Comparison of ENCODE assay signal across 8 cellular contexts in the genomic region with DNA sequence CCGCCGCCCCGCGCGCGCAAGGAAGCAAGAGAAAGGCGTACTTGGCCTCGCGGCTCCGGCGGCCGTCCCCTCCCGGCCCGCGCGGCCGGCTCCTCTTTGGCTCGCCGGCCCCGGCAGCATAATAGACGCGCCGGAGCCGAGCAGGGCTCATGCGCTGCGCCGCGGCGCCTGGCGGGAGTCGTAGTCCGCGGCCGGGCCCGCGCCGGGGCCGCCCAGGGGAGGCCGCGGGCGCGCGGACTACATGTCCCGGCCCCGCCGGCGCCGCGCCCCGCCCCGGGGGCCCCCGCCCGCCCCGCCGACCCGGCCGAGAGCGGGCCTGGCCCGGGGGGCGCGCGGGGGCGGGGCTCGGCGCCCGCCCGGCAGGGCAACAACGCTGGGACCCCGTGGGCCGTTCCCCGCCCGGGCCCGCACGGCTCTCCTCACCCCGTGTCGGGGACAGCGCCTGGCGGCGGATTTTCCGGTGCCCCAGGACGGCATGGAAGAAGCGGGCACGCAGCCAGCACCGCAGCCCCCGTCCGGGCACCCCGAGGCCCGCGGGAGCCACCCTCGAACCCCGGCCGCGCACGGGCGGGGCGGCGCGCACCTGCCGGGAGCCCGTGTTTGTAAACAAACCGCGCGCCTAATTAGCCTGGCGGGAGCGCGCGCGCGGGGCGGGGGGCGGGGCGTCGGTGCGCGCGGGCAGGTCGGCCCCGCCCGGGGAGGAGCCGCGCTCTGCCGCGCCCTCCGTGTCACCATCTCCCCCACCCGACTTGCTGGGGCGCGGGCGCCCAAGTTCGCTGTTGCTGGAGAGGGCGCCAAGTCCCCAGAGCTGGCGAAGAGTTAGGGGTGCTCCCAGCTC. TPM values are rescaled to one million over a fixed set of nuclear protein-coding genes. Genes with fewer than 3 reads are reported as not detected.
DNase-seq lines count a peak whose midpoint lies in the region; ATAC-seq and TF ChIP-seq lines count a peak whose summit lies in the region.

Gene BRD3, minus strand, starts transcription at position 123 of the 838 bp plus-strand sequence. CDS start 14,549 bp downstream, outside the sequence.

- peaks cover 16 to 27% of the 10 kb centered on the region in 2 donors for H3K4me1 ChIP-seq in duodenal mucosa (ENCODE audit: control insufficient read depth in 1 of 2, insufficient read depth in 2 of 2, low read length in 2 of 2)
- peaks cover 39% of the 10 kb centered on the region for H3K4me1 ChIP-seq in lower lobe of right lung

- peak; percentile 66 for ATAC-seq in HG03460 (IDR thresholded peaks at IDR 0.05; ENCODE audit: unreplicated experiment)
- peak; percentile 89 to 92 for ATAC-seq in lower lobe of right lung

- DNase-seq in C1 segment of cervical spinal cord (lab: John Stamatoyannopoulos, UW) (peak in 13 of 14 donors; percentile 29 to 86 (median 69)), GM19240 (ENCODE audit: insufficient read length, low spot score) (peak; percentile 96), NCI-H69 (lab: John Stamatoyannopoulos, UW) (peak; percentile 98), lower lobe of right lung (peak; percentile 91)
- DNase-seq in activated CD4-positive, alpha-beta T cell treated with anti-CD3 and anti-CD28 coated beads, Interleukin-2, amount 50 U/mL, for 48 hours: peak; percentile 74 to 77
- DNase-seq in stimulated activated CD4-positive, alpha-beta T cell treated with anti-CD3 and anti-CD28 coated beads, TNF-alpha, amount 100 ng/mL, for 1 hour (ENCODE audit: low read depth in 3 of 3, low spot score in 1 of 3): peak; percentile 45 to 68 (median 58)

- peak within 1 kb of the TSS; percentile 91 for H3K27ac ChIP-seq in duodenal mucosa (ENCODE audit: low read depth, low read length)
- H3K27ac ChIP-seq in lower lobe of right lung: peak within 1 kb of the TSS; percentile 96

- TF ChIP-seq CTCF in lower lobe of right lung (IDR thresholded peaks at IDR 0.05): no peak

- H3K36me3 ChIP-seq in duodenal mucosa (ENCODE audit: control insufficient read depth in 1 of 2, insufficient read depth in 2 of 2, low read length in 2 of 2) (peaks cover 0 to 7% of the 10 kb centered on the region in 2 donors), lower lobe of right lung (no peaks in the 10 kb centered on the region)

- H3K4me3 ChIP-seq in duodenal mucosa (ENCODE audit: low read depth in 1 of 2, low read length in 2 of 2) (peak within 1 kb of the TSS; percentile 67 to 88), lower lobe of right lung (peak within 1 kb of the TSS; percentile 71)

- intact Hi-C loops in lower lobe of right lung (cut with DNase I): no loop called here

- H3K27me3 ChIP-seq in duodenal mucosa (ENCODE audit: control insufficient read depth in 1 of 2, insufficient read depth in 2 of 2, low read length in 2 of 2) (peaks cover 13 to 15% of the 10 kb centered on the region in 2 donors), lower lobe of right lung (ENCODE audit: low read depth) (peaks cover 15% of the 10 kb centered on the region)

- H3K9me3 ChIP-seq in duodenal mucosa (ENCODE audit: control insufficient read depth in 1 of 2, low read length in 2 of 2) (no peaks in the 10 kb centered on the region), lower lobe of right lung (no peaks in the 10 kb centered on the region)

- peak within 1 kb of the TSS; percentile 65 to 77 for H3K9ac ChIP-seq in duodenal mucosa (ENCODE audit: low read depth in 1 of 2, low read length in 2 of 2)

RNA-seq across cellular contexts. Expression of gene BRD3, which starts in this region (rescaled TPM):
- total RNA-seq in lower lobe of right lung: 35.5 TPM

Comparison
In these comparisons a context has a peak if more than half of its experiments do, and no peak if none do; other contexts are left out.
1. Peak in every context shown above with its lines: DNase-seq, ATAC-seq, H3K4me3 ChIP-seq and H3K27ac ChIP-seq.